ENCODE assay signal across 8 cellular contexts in genomic region chr12:109092484-109093021, GRCh38. TPM values are rescaled to one million over a fixed set of nuclear protein-coding genes. Genes with fewer than 3 reads are reported as not detected.
DNase-seq lines count a peak whose midpoint lies in the region; ATAC-seq, FAIRE-seq and TF ChIP-seq lines count a peak whose summit lies in the region.

No MANE protein-coding gene starts in this region.

- H3K56ac ChIP-seq in mesendoderm (ENCODE audit: low read length), result peak overlapping the region; percentile 84

- H3K9me3 ChIP-seq in right atrium auricular region (no peaks in the 10 kb centered on the region), astrocyte (ENCODE audit: insufficient read depth, low read depth, low read length) (no peaks in the 10 kb centered on the region)

- peak overlapping the region; percentile 63 for H3K4me3 Mint-ChIP-seq in astrocyte (ENCODE audit: unreplicated experiment)

- intact Hi-C loops in cardiac septum (cut with DNase I), result loop anchor here (2.0 to 10.0 kb wide), 4 partner anchors 140 to 528 kb away; partner anchors contain the start of gene SSH1

- H4K20me1 ChIP-seq in astrocyte (ENCODE audit: insufficient read depth, low read length), result no peaks in the 10 kb centered on the region

- H3K4me1 Mint-ChIP-seq in astrocyte (ENCODE audit: low read depth, unreplicated experiment), result peaks cover 6% of the 10 kb centered on the region

- H3K27ac ChIP-seq in right atrium auricular region (peak overlapping the region; percentile 49 to 75), astrocyte (ENCODE audit: low read depth, low read length) (peak overlapping the region; percentile 63), mesendoderm (ENCODE audit: low read depth, low read length) (no peak overlapping the region)

- H3K27me3 Mint-ChIP-seq in astrocyte (ENCODE audit: low read depth, unreplicated experiment), result peaks cover 2% of the 10 kb centered on the region

- ATAC-seq in GM21447 (IDR thresholded peaks at IDR 0.05; ENCODE audit: unreplicated experiment), result no peak

- H3K23ac ChIP-seq in mesendoderm (ENCODE audit: low read length), result no peak overlapping the region

- H4K5ac ChIP-seq in mesendoderm (ENCODE audit: low read length), result no peak overlapping the region

- H2BK5ac ChIP-seq in mesendoderm (ENCODE audit: low read length), result no peak overlapping the region

- H3K4me3 ChIP-seq in right atrium auricular region (peak overlapping the region; percentile 47 to 50), astrocyte (ENCODE audit: insufficient read depth, low read depth, low read length) (peak overlapping the region; percentile 72), mesendoderm (ENCODE audit: low read length) (no peak overlapping the region)

- H3K27me3 ChIP-seq in right atrium auricular region (no peaks in the 10 kb centered on the region), astrocyte (ENCODE audit: insufficient read depth, low read length) (no peaks in the 10 kb centered on the region), mesendoderm (ENCODE audit: insufficient read depth, low read length, poor library complexity) (no peaks in the 10 kb centered on the region)

- H3K79me1 ChIP-seq in mesendoderm (ENCODE audit: low read length), result peaks cover 3% of the 10 kb centered on the region

- peak overlapping the region; percentile 97 for H2AFZ ChIP-seq in astrocyte (ENCODE audit: low read depth, low read length)

- FAIRE-seq in astrocyte (lab: Jason Lieb, UNC), result no peak

- TF ChIP-seq CTCF in right atrium auricular region (IDR thresholded peaks at IDR 0.05), result no peak
- TF ChIP-seq CTCF in astrocyte (IDR thresholded peaks at IDR 0.05; ENCODE audit: insufficient read depth, low read depth, low read length), result no peak
- no peak for TF ChIP-seq CTCF in GM10266 (IDR thresholded peaks at IDR 0.05; ENCODE audit: control insufficient read depth, insufficient read depth, low read depth, missing control alignments)

- H3K4me1 ChIP-seq in right atrium auricular region (peaks cover 0 to 22% of the 10 kb centered on the region in 2 donors), astrocyte (ENCODE audit: insufficient read depth, low read length) (peaks cover 18% of the 10 kb centered on the region), mesendoderm (ENCODE audit: control insufficient read depth, low read depth, low read length) (peaks cover 3% of the 10 kb centered on the region)

- peaks cover 6% of the 10 kb centered on the region for H3K9me3 Mint-ChIP-seq in astrocyte (ENCODE audit: unreplicated experiment)

- H2BK120ac ChIP-seq in mesendoderm (ENCODE audit: low read depth, low read length), result no peak overlapping the region

- H2AK5ac ChIP-seq in mesendoderm (ENCODE audit: low read length), result no peak overlapping the region

- H3K36me3 ChIP-seq in right atrium auricular region, result peaks cover 14% of the 10 kb centered on the region
- peaks cover 5% of the 10 kb centered on the region for H3K36me3 ChIP-seq in astrocyte (ENCODE audit: insufficient read depth, low read length)
- peaks cover 2% of the 10 kb centered on the region for H3K36me3 ChIP-seq in mesendoderm (ENCODE audit: control insufficient read depth, insufficient read depth, low read length)

- no peak overlapping the region for H3K18ac ChIP-seq in mesendoderm (ENCODE audit: low read length)

- peak overlapping the region; percentile 53 for H3K27ac Mint-ChIP-seq in astrocyte (ENCODE audit: unreplicated experiment)

- no CpG with 5 or more reads among the region's 6 CpGs for WGBS in mesendoderm (ENCODE audit: extremely low coverage, insufficient coverage, low lambda C conversion rate)

- peaks cover 28% of the 10 kb centered on the region for H3K79me2 ChIP-seq in astrocyte (ENCODE audit: insufficient read depth, low read length)
- H3K79me2 ChIP-seq in mesendoderm (ENCODE audit: control insufficient read depth, insufficient read depth, low read length), result no peaks in the 10 kb centered on the region

- no peak overlapping the region for H4K8ac ChIP-seq in mesendoderm (ENCODE audit: low read depth, low read length)

- peaks cover 10% of the 10 kb centered on the region for H3K36me3 Mint-ChIP-seq in astrocyte (ENCODE audit: low read depth, unreplicated experiment)

- H3K4me2 ChIP-seq in astrocyte (ENCODE audit: low read length) (peak overlapping the region; percentile 93), mesendoderm (ENCODE audit: low read length) (peak overlapping the region; percentile 56)

- H2BK15ac ChIP-seq in mesendoderm (replicated peaks; ENCODE audit: low read depth), result no peak overlapping the region

- peak overlapping the region; percentile 79 for H3K9ac ChIP-seq in astrocyte (ENCODE audit: low read length)
- peak overlapping the region; percentile 67 for H3K9ac ChIP-seq in mesendoderm (ENCODE audit: low read length)

- DNase-seq in right atrium auricular region (ENCODE audit: low spot score), result no peak
- DNase-seq in cardiac septum (ENCODE audit: low spot score), result no peak
- no peak for DNase-seq in astrocyte (ENCODE audit: low read depth)
- DNase-seq in mesendoderm, result no peak
- no peak for DNase-seq in anterior cingulate cortex (lab: John Stamatoyannopoulos, UW)
- DNase-seq in GM10266 (ENCODE audit: extremely low spot score), result no peak
- DNase-seq in NCI-H128 (lab: John Stamatoyannopoulos, UW; ENCODE audit: unreplicated experiment), result no peak

- no peak overlapping the region for H3K4ac ChIP-seq in mesendoderm (ENCODE audit: low read depth, low read length)

RNA-seq across cellular contexts. Expression of gene ALKBH2, which starts 0.7 kb away (rescaled TPM):
- total RNA-seq in right atrium auricular region (1 to 10 TPM; 3.9 to 8.5 TPM), cardiac septum (9.7 TPM), astrocyte (5.1 and 6.0 TPM in 2 replicates)
- 18.3 TPM for polyA plus RNA-seq in mesendoderm (2013, experiment 1 of 2)
- 18.0 TPM for polyA plus RNA-seq in mesendoderm (2013, experiment 2 of 2)

RNA-seq across cellular contexts. Expression of gene UNG, which starts 4.8 kb away (rescaled TPM):
- total RNA-seq in right atrium auricular region, result 10 to 100 TPM; 10.2 to 12.1 TPM
- total RNA-seq in cardiac septum, result 25.5 TPM
- total RNA-seq in astrocyte, result 20.5 and 21.9 TPM in 2 replicates
- polyA plus RNA-seq in mesendoderm (2013, experiment 1 of 2), result 105 TPM
- polyA plus RNA-seq in mesendoderm (2013, experiment 2 of 2), result 107 TPM

RNA-seq across cellular contexts. Expression of gene ACACB, which starts 23.8 kb away (rescaled TPM):
- total RNA-seq in right atrium auricular region, result 100 to 1,000 TPM in 1 of 2 donors, 10 to 100 TPM in 1; 76.8 to 104 TPM
- 64.5 TPM for total RNA-seq in cardiac septum
- total RNA-seq in astrocyte, result 1.7 and 3.9 TPM in 2 replicates
- 2.0 TPM for polyA plus RNA-seq in mesendoderm (2013, experiment 1 of 2)
- 2.0 TPM for polyA plus RNA-seq in mesendoderm (2013, experiment 2 of 2)

RNA-seq across cellular contexts. Expression of gene USP30, which starts 40.2 kb away (rescaled TPM):
- total RNA-seq in right atrium auricular region (10 to 100 TPM; 13.8 to 19.1 TPM), cardiac septum (15.9 TPM), astrocyte (12.1 and 15.9 TPM in 2 replicates)
- 4.8 TPM for polyA plus RNA-seq in mesendoderm (2013, experiment 1 of 2)
- 4.8 TPM for polyA plus RNA-seq in mesendoderm (2013, experiment 2 of 2)

Comparison
In these comparisons a context has a peak if more than half of its experiments do, and no peak if none do; other contexts are left out.
1. RNA of gene ACACB, which starts 23.8 kb away (total RNA-seq): 76.8 to 104 TPM in right atrium auricular region and 64.5 TPM in cardiac septum (single experiment); 1.7 to 3.9 TPM in astrocyte; every median in the first group is over 10 times any median in the second.